ENCODE assay signal across 1 cellular context in genomic region chr7:150516956-150517355, GRCh38.
TF ChIP-seq lines count a peak whose summit lies in the region.

No MANE protein-coding gene starts in this region.

TF ChIP-seq in HepG2, 621 proteins besides CTCF, POLR2A, EP300 and RAD21 (continued from another document):
- no peak for TF ChIP-seq MLXIP (CRISPR knock-in tag; IDR thresholded peaks at IDR 0.05; ENCODE audit: borderline replicate concordance)
- no peak for TF ChIP-seq ZKSCAN5 (CRISPR knock-in tag; IDR thresholded peaks at IDR 0.05)
